13 cellular contexts compared by ENCODE assay signal in the genomic region with DNA sequence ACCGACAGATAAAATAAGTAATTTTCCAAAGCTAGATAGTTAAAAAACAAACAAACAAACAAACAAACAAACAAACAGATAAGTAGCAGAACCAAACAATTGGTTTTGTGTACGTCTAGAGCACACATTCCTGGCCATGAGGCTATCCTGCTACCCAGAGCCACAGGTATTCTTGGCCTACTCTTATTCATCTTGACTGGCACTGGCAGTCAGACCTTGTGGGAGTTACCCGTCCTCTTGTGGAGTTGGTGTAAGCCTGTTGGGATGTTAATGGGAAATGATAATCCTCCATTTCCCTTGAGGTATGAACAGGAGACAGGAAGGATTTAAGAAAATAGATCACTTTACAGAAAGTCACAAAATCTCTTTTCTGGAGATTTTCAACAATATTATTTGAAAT.
A peak's percentile ranks its signal among the peaks of the same experiment; 100 is the strongest.
DNase-seq lines count a peak whose midpoint lies in the region; FAIRE-seq and TF ChIP-seq lines count a peak whose summit lies in the region.
"Had no signal": no experiment of that assay in that cellular context is flagged by ENCODE, and none has a peak within 500 bp of the region (broad histone marks: within the 10 kb centered on the region; RNA-seq: fewer than 3 reads in every experiment).

No MANE protein-coding gene starts in this region.

- DNase-seq in A673 (ENCODE audit: low spot score) (peak; percentile 50), D721Med (ENCODE audit: insufficient read length, low spot score) (no peak), LHCN-M2 (ENCODE audit: low read depth) (peak; percentile 36), astrocyte of the hippocampus (ENCODE audit: low read depth, low spot score) (peak; percentile 56), NCI-H187 (lab: John Stamatoyannopoulos, UW) (no peak), osteoblast (ENCODE audit: insufficient read length, low spot score, missing footprints) (no peak)
- no peak for DNase-seq in activated CD4-positive, CD25-positive, alpha-beta regulatory T cell (lab: John Stamatoyannopoulos, UW)
- DNase-seq: BE2C; CD8-positive, alpha-beta T cell; COR-L47; GM23248 had no signal

- H3K4me3 ChIP-seq in A673 (ENCODE audit: low read depth, low read length, poor library complexity, severe bottlenecking) (no peak overlapping the region), osteoblast (ENCODE audit: insufficient read depth, low read length) (no peak overlapping the region)
- H3K4me3 ChIP-seq: GM23248, K562 had no signal

- BruUV-seq in A673 (replicated peaks; lab: Mats Ljungman, UMichigan): no TSS peak

- peaks cover 13% of the 10 kb centered on the region for H3K4me1 ChIP-seq in A673 (ENCODE audit: insufficient read depth, low read length, poor library complexity, severe bottlenecking)
- peaks cover 3% of the 10 kb centered on the region for H3K4me1 ChIP-seq in osteoblast (ENCODE audit: insufficient read depth, low read length)
- H3K4me1 ChIP-seq: BE2C had no signal

- FAIRE-seq in D721Med (lab: Jason Lieb, UNC): peak; percentile 51
- FAIRE-seq: A204.1, K562 had no signal

- POLR2A ChIA-PET in A673 (lab: Charles Lee; ENCODE audit: low non-redundant PET): no interaction called here

- H3K79me2 ChIP-seq in osteoblast (ENCODE audit: insufficient read depth, low read length): no peaks in the 10 kb centered on the region

- CTCF ChIA-PET in A673 (lab: Charles Lee): no interaction called here

- H3K27me3 ChIP-seq in A673 (replicated peaks; ENCODE audit: insufficient read depth, low read depth, low read length, poor library complexity): no peaks in the 10 kb centered on the region
- H3K27me3 ChIP-seq in osteoblast (ENCODE audit: insufficient read depth, low read length): no peaks in the 10 kb centered on the region
- H3K27me3 ChIP-seq: BE2C had no signal

- intact Hi-C loops in A673 (cut with micrococcal nuclease; ENCODE audit: unreplicated experiment): loop anchor here (10.0 kb wide), 1 partner anchor 184 kb away; no protein-coding TSS in a partner anchor

- TF ChIP-seq CTCF in A673 (conservative IDR thresholded peaks at IDR 0.05; ENCODE audit: low read depth, low read length) (no peak), D721Med (IDR thresholded peaks at IDR 0.05; ENCODE audit: insufficient read depth, missing control alignments) (no peak), osteoblast (IDR thresholded peaks at IDR 0.05; ENCODE audit: extremely low read depth, low read depth, low read length) (no peak)

- no peak overlapping the region for H2AFZ ChIP-seq in osteoblast (ENCODE audit: low read length)
- H2AFZ ChIP-seq: GM23248 had no signal

- H3K36me3 ChIP-seq in A673 (ENCODE audit: insufficient read depth, low read length, poor library complexity, severe bottlenecking) (no peaks in the 10 kb centered on the region), osteoblast (ENCODE audit: insufficient read depth, low read length) (no peaks in the 10 kb centered on the region)
- H3K36me3 ChIP-seq: BE2C had no signal

- no peak overlapping the region for H3K4me2 ChIP-seq in osteoblast (ENCODE audit: insufficient read depth, low read length)

- H4K20me1 ChIP-seq in osteoblast (ENCODE audit: insufficient read depth, low read length): no peaks in the 10 kb centered on the region

- no peaks in the 10 kb centered on the region for H3K9me3 ChIP-seq in A673 (ENCODE audit: low read depth, low read length, poor library complexity, severe bottlenecking)
- no peaks in the 10 kb centered on the region for H3K9me3 ChIP-seq in osteoblast (ENCODE audit: low read depth, low read length)
- H3K9me3 ChIP-seq: BE2C had no signal

- H3K27ac ChIP-seq in A673 (ENCODE audit: low read depth, low read length, poor library complexity, severe bottlenecking) (no peak overlapping the region), osteoblast (ENCODE audit: low read depth, low read length) (no peak overlapping the region)
- H3K27ac ChIP-seq: GM23248 had no signal

Comparison
In these comparisons a context has a peak if more than half of its experiments do, and no peak if none do; other contexts are left out.
1. DNase-seq: peak in A673 (single experiment), LHCN-M2 (single experiment) and astrocyte of the hippocampus (single experiment); none in D721Med (single experiment), NCI-H187 (0 of 2), activated CD4-positive, CD25-positive, alpha-beta regulatory T cell (0 of 4) and osteoblast (single experiment).